8 cellular contexts compared by ENCODE assay signal in genomic region chr19:39532233-39533002, GRCh38.
DNase-seq lines count a peak whose midpoint lies in the region; ATAC-seq and TF ChIP-seq lines count a peak whose summit lies in the region.

A gene with protein sequence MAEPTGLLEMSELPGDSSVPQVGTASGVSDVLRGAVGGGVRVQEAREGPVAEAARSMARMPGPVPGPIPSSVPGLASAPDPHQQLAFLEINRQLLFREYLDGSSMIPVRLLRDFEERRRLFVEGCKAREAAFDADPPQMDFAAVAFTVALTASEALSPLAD (minus strand): TSS chr19:39532852. CDS start chr19:39532802, 50 bp downstream.

- H3K4me3 ChIP-seq in retinal pigment epithelial cell (ENCODE audit: low read length) = peak within 1 kb of the TSS; percentile 83

- ATAC-seq in GM18508 (IDR thresholded peaks at IDR 0.05; ENCODE audit: insufficient read depth, unreplicated experiment) (peak; percentile 84), HG02981 (IDR thresholded peaks at IDR 0.05; ENCODE audit: unreplicated experiment) (peak; percentile 86)

- DNase-seq in 8988T (peak; percentile 71), NCI-H1930 (lab: John Stamatoyannopoulos, UW) (peak; percentile 96 to 99), T-helper 22 cell (ENCODE audit: low read depth) (peak; percentile 89), astrocyte of the hippocampus (ENCODE audit: low read depth, low spot score) (peak; percentile 99), hypothalamus (lab: John Stamatoyannopoulos, UW) (peak; percentile 50 to 95 (median 89)), retinal pigment epithelial cell (ENCODE audit: low read depth) (peak; percentile 77)

- peak; percentile 98 for TF ChIP-seq CTCF in retinal pigment epithelial cell (conservative IDR thresholded peaks at IDR 0.05; ENCODE audit: low read depth, low read length)

Comparison
In these comparisons a context has a peak if more than half of its experiments do, and no peak if none do; other contexts are left out.
1. Peak in every context shown above with its lines: DNase-seq, ATAC-seq and H3K4me3 ChIP-seq.